ENCODE assay signal across 9 cellular contexts in genomic region chr15:60391722-60392340, GRCh38. TPM values are rescaled to one million over a fixed set of nuclear protein-coding genes. Genes with fewer than 3 reads are reported as not detected.
DNase-seq lines count a peak whose midpoint lies in the region; ATAC-seq and TF ChIP-seq lines count a peak whose summit lies in the region.
"Had no signal": no experiment of that assay in that cellular context is flagged by ENCODE, and none has a peak within 500 bp of the region (broad histone marks: within the 10 kb centered on the region; RNA-seq: fewer than 3 reads in every experiment).

No MANE protein-coding gene starts in this region.

- H3K36me3 ChIP-seq in left lung, result peaks cover 0 to 20% of the 10 kb centered on the region in 2 donors
- no peaks in the 10 kb centered on the region for H3K36me3 ChIP-seq in thyroid gland

- TF ChIP-seq CTCF in astrocyte of the spinal cord (IDR thresholded peaks at IDR 0.05; ENCODE audit: low read depth, low read length) (no peak), left lung (IDR thresholded peaks at IDR 0.05) (no peak), thyroid gland (IDR thresholded peaks at IDR 0.05) (no peak)

- no peak overlapping the region for H3K4me3 Mint-ChIP-seq in T-helper 1 cell treated with Interleukin-12 subunit alpha and Interleukin-12 subunit beta and Interleukin-4 antibody, amounts not matched to agents 30 μg/mL and 1 μg/mL, for 36 hours

- H3K27ac ChIP-seq in left lung (peak overlapping the region; percentile 93 to 95), thyroid gland (peak overlapping the region; percentile 40 to 99 (median 98))

- H3K27ac Mint-ChIP-seq in T-helper 1 cell treated with Interleukin-12 subunit alpha and Interleukin-12 subunit beta and Interleukin-4 antibody, amounts not matched to agents 30 μg/mL and 1 μg/mL, for 36 hours, result peak overlapping the region; percentile 33

- no peaks in the 10 kb centered on the region for H3K9me3 ChIP-seq in left lung
- H3K9me3 ChIP-seq in thyroid gland, result no peaks in the 10 kb centered on the region

- H3K4me1 Mint-ChIP-seq in T-helper 1 cell treated with Interleukin-12 subunit alpha and Interleukin-12 subunit beta and Interleukin-4 antibody, amounts not matched to agents 30 μg/mL and 1 μg/mL, for 36 hours (ENCODE audit: low read depth), result peaks cover 73% of the 10 kb centered on the region

- peaks cover 0 to 8% of the 10 kb centered on the region in 2 donors for H3K27me3 ChIP-seq in left lung
- H3K27me3 ChIP-seq in thyroid gland, result no peaks in the 10 kb centered on the region

- H3K27me3 Mint-ChIP-seq in T-helper 1 cell treated with Interleukin-12 subunit alpha and Interleukin-12 subunit beta and Interleukin-4 antibody, amounts not matched to agents 30 μg/mL and 1 μg/mL, for 36 hours (ENCODE audit: low read depth), result no peaks in the 10 kb centered on the region

- DNase-seq in T-helper 1 cell (no peak), astrocyte of the spinal cord (ENCODE audit: low read depth, low spot score) (peak; percentile 53), left lung (no peak), thyroid gland (no peak), SIG-M5 treated with dmso at 0.1 percent for 504 hours (lab: John Stamatoyannopoulos, UW; ENCODE audit: unreplicated experiment) (no peak), NCI-H748 treated with DMSO at 0.1 percent for 48 hours (lab: John Stamatoyannopoulos, UW) (no peak)
- DNase-seq: KG1 had no signal

- WGBS in thyroid gland, 2 donors, result 29 to 31% methylated on average over 4 of the region's 4 CpGs

- peaks cover 48% of the 10 kb centered on the region for H3K36me3 Mint-ChIP-seq in T-helper 1 cell treated with Interleukin-12 subunit alpha and Interleukin-12 subunit beta and Interleukin-4 antibody, amounts not matched to agents 30 μg/mL and 1 μg/mL, for 36 hours (ENCODE audit: low read depth)

- TF ChIP-seq POLR2A in thyroid gland (IDR thresholded peaks at IDR 0.05), result no peak

- peak overlapping the region; percentile 91 for H3K4me3 ChIP-seq in astrocyte of the spinal cord (ENCODE audit: low read depth, low read length)
- H3K4me3 ChIP-seq in left lung, result no peak overlapping the region
- H3K4me3 ChIP-seq in thyroid gland (replicated peaks in 1 of 3), result no peak overlapping the region

- H3K4me1 ChIP-seq in left lung (peaks cover 76 to 98% of the 10 kb centered on the region in 2 donors), thyroid gland (peaks cover 71 to 77% of the 10 kb centered on the region in 2 donors)

- in situ Hi-C loops in astrocyte of the spinal cord (cut with HindIII; ENCODE audit: low sequenced_read_pairs), result no loop called here

- no peaks in the 10 kb centered on the region for H3K9me3 Mint-ChIP-seq in T-helper 1 cell treated with Interleukin-12 subunit alpha and Interleukin-12 subunit beta and Interleukin-4 antibody, amounts not matched to agents 30 μg/mL and 1 μg/mL, for 36 hours

- ATAC-seq in left lung (no peak), HG03045 (IDR thresholded peaks at IDR 0.05; ENCODE audit: unreplicated experiment) (no peak)

- intact Hi-C loops in left lung (cut with DNase I), result no loop called here
- intact Hi-C loops in thyroid gland (cut with DNase I), result no loop called here

RNA-seq across cellular contexts. Expression of gene ANXA2, which starts 6.0 kb away (rescaled TPM):
- total RNA-seq in left lung, result 1,000 to 10,000 TPM; 1,567 to 1,593 TPM
- 100 to 1,000 TPM; 436 to 796 (median 612) TPM for total RNA-seq in thyroid gland
